ENCODE assay signal across 10 cellular contexts in the genomic region with DNA sequence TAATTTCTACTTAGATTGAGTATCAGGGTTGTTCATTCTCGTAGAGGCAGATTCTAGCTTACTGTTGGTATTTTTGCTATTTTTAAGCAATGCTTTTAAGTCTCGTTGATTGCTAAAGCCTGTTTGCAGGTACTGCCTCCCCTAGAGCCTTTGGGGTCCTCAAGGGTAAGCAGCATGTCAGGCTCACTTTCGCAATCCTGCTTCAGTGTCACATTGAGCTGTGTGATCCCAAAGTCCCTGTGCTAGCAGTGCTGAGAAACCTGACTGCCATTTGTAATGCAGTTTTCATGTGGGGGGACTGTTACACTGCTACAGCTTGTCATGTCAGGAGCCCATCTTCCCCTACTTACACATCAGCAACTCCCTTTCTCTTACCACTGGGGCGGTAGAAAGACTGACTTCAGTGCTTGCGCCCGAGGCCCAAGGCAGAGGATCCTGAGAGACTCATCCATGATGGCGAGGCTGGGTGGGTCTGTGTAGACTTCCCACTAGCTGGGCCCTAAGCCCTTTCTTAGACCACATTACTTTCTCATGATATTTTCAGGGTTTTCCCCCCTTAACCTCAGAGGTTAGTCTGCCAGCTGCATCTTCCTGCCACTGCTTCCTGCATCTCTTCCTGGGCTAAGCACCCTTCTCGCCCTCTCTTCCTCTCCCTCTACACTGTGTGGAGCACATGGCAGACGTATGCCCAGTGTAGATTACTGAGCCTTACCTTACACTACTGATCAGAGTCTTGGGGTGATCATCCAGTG. TPM values are rescaled to one million over a fixed set of nuclear protein-coding genes. Genes with fewer than 3 reads are reported as not detected.
DNase-seq lines count a peak whose midpoint lies in the region; ATAC-seq and TF ChIP-seq lines count a peak whose summit lies in the region.
"Had no signal": no experiment of that assay in that cellular context is flagged by ENCODE, and none has a peak within 500 bp of the region (broad histone marks: within the 10 kb centered on the region; RNA-seq: fewer than 3 reads in every experiment).

No MANE protein-coding gene starts in this region.

- peak; percentile 60 for ATAC-seq in HG03460 (IDR thresholded peaks at IDR 0.05; ENCODE audit: unreplicated experiment)

- peak overlapping the region; percentile 9 for H3K4me3 Mint-ChIP-seq in activated naive CD8-positive, alpha-beta T cell treated with anti-CD3 and anti-CD28 coated beads for 36 hours

- TF ChIP-seq POLR2A in transverse colon (IDR thresholded peaks at IDR 0.05) (no peak), lower leg skin (IDR thresholded peaks at IDR 0.05) (no peak), sigmoid colon (IDR thresholded peaks at IDR 0.05) (no peak)

- no peaks in the 10 kb centered on the region for H3K9me3 ChIP-seq in transverse colon
- no peaks in the 10 kb centered on the region for H3K9me3 ChIP-seq in sigmoid colon

- no peak overlapping the region for H3K27ac Mint-ChIP-seq in activated naive CD8-positive, alpha-beta T cell treated with anti-CD3 and anti-CD28 coated beads for 36 hours

- intact Hi-C loops in transverse colon (cut with DNase I; ENCODE audit: low total_unique reads) = no loop called here
- intact Hi-C loops in lower leg skin (cut with DNase I; ENCODE audit: low total_unique reads) = no loop called here
- intact Hi-C loops in sigmoid colon (cut with DNase I) = no loop called here

- WGBS in transverse colon (ENCODE audit: low coverage in 1 of 2), 2 donors = 79 to 86% methylated on average over 4 to 9 of the region's 9 CpGs
- 88 to 94% methylated on average over 9 of the region's 9 CpGs for WGBS in lower leg skin, 2 donors
- WGBS in sigmoid colon, 2 donors = 72 to 90% methylated on average over 9 of the region's 9 CpGs

- H3K4me3 ChIP-seq in GM06990 (replicated peaks; ENCODE audit: low read depth, low read length) (no peak overlapping the region), transverse colon (no peak overlapping the region), lower leg skin (ENCODE audit: low read depth, poor library complexity, severe bottlenecking) (no peak overlapping the region), sigmoid colon (no peak overlapping the region)

- TF ChIP-seq CTCF in GM06990 (IDR thresholded peaks at IDR 0.05; ENCODE audit: insufficient read depth, low read length, poor library complexity, severe bottlenecking) = no peak
- TF ChIP-seq CTCF in GM20000 (IDR thresholded peaks at IDR 0.05; ENCODE audit: extremely low read depth, missing control alignments) = no peak
- TF ChIP-seq CTCF in transverse colon (IDR thresholded peaks at IDR 0.05) = no peak
- no peak for TF ChIP-seq CTCF in lower leg skin (IDR thresholded peaks at IDR 0.05)
- no peak for TF ChIP-seq CTCF in sigmoid colon (IDR thresholded peaks at IDR 0.05)

- H3K36me3 ChIP-seq in GM06990 (ENCODE audit: control insufficient read depth, insufficient read depth, low read length) (no peaks in the 10 kb centered on the region), transverse colon (peaks cover 0 to 18% (median 9%) of the 10 kb centered on the region in 4 donors), sigmoid colon (peaks cover 15 to 22% (median 19%) of the 10 kb centered on the region in 4 donors)

- no peaks in the 10 kb centered on the region for H3K9me3 Mint-ChIP-seq in activated naive CD8-positive, alpha-beta T cell treated with anti-CD3 and anti-CD28 coated beads for 36 hours

- H3K4me1 ChIP-seq in transverse colon (peaks cover 0 to 25% (median 8%) of the 10 kb centered on the region in 4 donors), sigmoid colon (peaks cover 0 to 18% (median 12%) of the 10 kb centered on the region in 4 donors)

- no peak overlapping the region for H3K27ac ChIP-seq in transverse colon
- H3K27ac ChIP-seq in sigmoid colon = no peak overlapping the region
- H3K27ac ChIP-seq: VCaP had no signal

- in situ Hi-C loops in transverse colon (cut with MboI; ENCODE audit: low pct_ligation_motif_present in 1 of 4, low pct_unique_long_range_greater_than_20kb in 1 of 4, low sequenced_read_pairs in 3 of 4) = no loop called here

- H3K27me3 ChIP-seq in GM06990 (replicated peaks; ENCODE audit: control insufficient read depth, insufficient read depth, low read length) = no peaks in the 10 kb centered on the region
- no peaks in the 10 kb centered on the region for H3K27me3 ChIP-seq in transverse colon
- no peaks in the 10 kb centered on the region for H3K27me3 ChIP-seq in sigmoid colon

- peaks cover 53% of the 10 kb centered on the region for H3K4me1 Mint-ChIP-seq in activated naive CD8-positive, alpha-beta T cell treated with anti-CD3 and anti-CD28 coated beads for 36 hours

- DNase-seq in GM06990 (ENCODE audit: extremely low read depth, insufficient read length) (peak; percentile 43), GM20000 (ENCODE audit: low spot score) (peak; percentile 39), transverse colon (no peak), lower leg skin (ENCODE audit: low spot score in 2 of 2) (no peak), sigmoid colon (no peak), kidney glomerular epithelial cell (lab: John Stamatoyannopoulos, UW) (no peak)
- peak; percentile 43 for DNase-seq in activated naive CD8-positive, alpha-beta T cell treated with anti-CD3 and anti-CD28 coated beads for 36 hours

- H3K27me3 Mint-ChIP-seq in activated naive CD8-positive, alpha-beta T cell treated with anti-CD3 and anti-CD28 coated beads for 36 hours = peaks cover 37% of the 10 kb centered on the region

- peaks cover 31% of the 10 kb centered on the region for H3K36me3 Mint-ChIP-seq in activated naive CD8-positive, alpha-beta T cell treated with anti-CD3 and anti-CD28 coated beads for 36 hours

- no peak for TF ChIP-seq EP300 in transverse colon (IDR thresholded peaks at IDR 0.05; ENCODE audit: low read depth)
- no peak for TF ChIP-seq EP300 in sigmoid colon (IDR thresholded peaks at IDR 0.05)

RNA-seq across cellular contexts. Expression of gene ST14, which starts 40.8 kb away (rescaled TPM):
- under 1 TPM; 0.14 to 0.48 TPM for total RNA-seq in activated naive CD8-positive, alpha-beta T cell treated with anti-CD3 and anti-CD28 coated beads for 36 hours
- 100 to 1,000 TPM; 335 to 641 (median 446) TPM for total RNA-seq in transverse colon
- 100 to 1,000 TPM in 1 of 4 donors, 10 to 100 TPM in 3; 75.4 to 107 (median 87.1) TPM for total RNA-seq in lower leg skin
- 1 to 10 TPM; 1.8 to 5.1 (median 3.2) TPM for total RNA-seq in sigmoid colon
- polyA plus RNA-seq in sigmoid colon = 100 to 1,000 TPM in 2 of 3 donors, 10 to 100 TPM in 1; 51.7 to 324 (median 109) TPM
- total RNA-seq: LHCN-M2 had no signal

RNA-seq across cellular contexts. Expression of gene APLP2, which starts 49.1 kb away (rescaled TPM):
- 10 to 100 TPM; 26.5 to 29.7 TPM for total RNA-seq in activated naive CD8-positive, alpha-beta T cell treated with anti-CD3 and anti-CD28 coated beads for 36 hours
- total RNA-seq in transverse colon (100 to 1,000 TPM; 191 to 618 (median 396) TPM), lower leg skin (100 to 1,000 TPM; 125 to 226 (median 158) TPM), sigmoid colon (100 to 1,000 TPM; 247 to 276 (median 256) TPM)
- 100 to 1,000 TPM in 2 of 3 donors, 10 to 100 TPM in 1; 39.0 to 193 (median 106) TPM for polyA plus RNA-seq in sigmoid colon

Comparison
In these comparisons a context has a peak if more than half of its experiments do, and no peak if none do; other contexts are left out.
1. DNase-seq: peak in GM06990 (single experiment), GM20000 (single experiment) and activated naive CD8-positive, alpha-beta T cell treated with anti-CD3 and anti-CD28 coated beads for 36 hours (single experiment); none in transverse colon (single experiment), lower leg skin (0 of 2), sigmoid colon (single experiment) and kidney glomerular epithelial cell (single experiment).
2. RNA of gene ST14, which starts 40.8 kb away (total RNA-seq): 335 to 641 TPM in transverse colon and 75.4 to 107 TPM in lower leg skin; 1.8 to 5.1 TPM in sigmoid colon and 0.14 to 0.48 TPM in activated naive CD8-positive, alpha-beta T cell treated with anti-CD3 and anti-CD28 coated beads for 36 hours; every median in the first group is over 10 times any median in the second.
3. RNA of gene APLP2, which starts 49.1 kb away (total RNA-seq): 191 to 618 TPM in transverse colon, 247 to 276 TPM in sigmoid colon and 125 to 226 TPM in lower leg skin; 26.5 to 29.7 TPM in activated naive CD8-positive, alpha-beta T cell treated with anti-CD3 and anti-CD28 coated beads for 36 hours; every median in the first group is over 4 times any median in the second.